22 cellular contexts compared by ENCODE assay signal in the genomic region with DNA sequence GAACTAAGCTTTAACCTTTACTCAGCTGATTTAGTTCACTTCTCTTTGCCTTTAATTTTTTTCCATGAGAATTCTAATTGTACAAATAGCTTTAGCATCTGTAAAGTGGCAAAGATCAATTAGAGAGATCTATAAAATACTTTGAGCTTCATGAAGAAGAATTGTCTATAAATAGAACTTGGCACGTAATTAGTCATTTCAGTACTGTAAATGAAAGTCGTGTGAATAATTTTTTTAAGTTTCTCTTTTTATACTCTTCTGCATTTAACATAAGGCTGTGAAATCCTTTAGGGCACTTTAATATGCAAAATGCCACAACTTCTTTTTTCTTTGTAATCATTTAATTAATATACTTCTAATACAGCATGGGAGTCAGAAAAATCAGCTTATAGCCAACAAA.
"Had no signal": no experiment of that assay in that cellular context is flagged by ENCODE, and none has a peak within 500 bp of the region (broad histone marks: within the 10 kb centered on the region; RNA-seq: fewer than 3 reads in every experiment).

No MANE protein-coding gene starts in this region.

- H3K4me1 Mint-ChIP-seq: naive B cell; nephron; stimulated activated effector memory CD8-positive, alpha-beta T cell treated with anti-CD3 and anti-CD28 coated beads, Interleukin-12 subunit alpha, Interleukin-12 subunit beta, amount 100 ng/mL, for 72 hours had no signal

- H3K27ac ChIP-seq: epithelial cell of prostate, pancreas, right lobe of liver, tibial artery, upper lobe of left lung, uterus had no signal

- H3K27me3 ChIP-seq: pancreas, tibial artery, upper lobe of left lung, uterus had no signal

- H3K36me3 ChIP-seq: pancreas, right lobe of liver, tibial artery, upper lobe of left lung, uterus had no signal

- FAIRE-seq: islet of Langerhans, pancreas had no signal

- H3K27me3 Mint-ChIP-seq: dendritic cell treated with granulocyte-macrophage colony-stimulating factor and Interleukin-4, amounts not matched to agents 40 ng/mL and 50 ng/mL, for 4 days; effector memory CD8-positive, alpha-beta T cell; naive B cell; progenitor cell of endocrine pancreas had no signal

- H3K9me3 ChIP-seq: pancreas, right lobe of liver, tibial artery, upper lobe of left lung, uterus had no signal

- ATAC-seq: effector memory CD8-positive, alpha-beta T cell; pancreas; right lobe of liver; stimulated activated effector memory CD8-positive, alpha-beta T cell treated with anti-CD3 and anti-CD28 coated beads, Interleukin-12 subunit alpha, Interleukin-12 subunit beta, amount 100 ng/mL, for 72 hours; stimulated activated naive CD8-positive, alpha-beta T cell treated with anti-CD3 and anti-CD28 coated beads, Interleukin-15, Interleukin-2, amounts not matched to agents 100 U/mL and 50 U/mL, for 24 hours had no signal

- H3K4me1 ChIP-seq: pancreas, right lobe of liver had no signal

- H3K4me3 ChIP-seq: pancreas, right lobe of liver, tibial artery, upper lobe of left lung, uterus had no signal

- H3K4me3 Mint-ChIP-seq: dendritic cell treated with granulocyte-macrophage colony-stimulating factor and Interleukin-4, amounts not matched to agents 40 ng/mL and 50 ng/mL, for 4 days; effector memory CD8-positive, alpha-beta T cell; naive B cell; nephron; stimulated activated effector memory CD8-positive, alpha-beta T cell treated with anti-CD3 and anti-CD28 coated beads, Interleukin-12 subunit alpha, Interleukin-12 subunit beta, amount 100 ng/mL, for 72 hours had no signal

- H3K27ac Mint-ChIP-seq: dendritic cell treated with granulocyte-macrophage colony-stimulating factor and Interleukin-4, amounts not matched to agents 40 ng/mL and 50 ng/mL, for 4 days; effector memory CD8-positive, alpha-beta T cell; naive B cell; progenitor cell of endocrine pancreas; stimulated activated effector memory CD8-positive, alpha-beta T cell treated with anti-CD3 and anti-CD28 coated beads, Interleukin-12 subunit alpha, Interleukin-12 subunit beta, amount 100 ng/mL, for 72 hours had no signal

- DNase-seq: effector memory CD8-positive, alpha-beta T cell; foreskin melanocyte; head of caudate nucleus; hypothalamus; kidney glomerular epithelial cell; mesendoderm; naive B cell; occipital lobe; pancreas; right lobe of liver; stimulated activated CD4-positive, alpha-beta T cell treated with anti-CD3 and anti-CD28 coated beads, Interleukin-4, amount 100 ng/mL, for 1 hour; stimulated activated CD8-positive, alpha-beta memory T cell treated with anti-CD3 and anti-CD28 coated beads, Interleukin-4, amount 100 ng/mL, for 48 hours; stimulated activated naive CD8-positive, alpha-beta T cell treated with anti-CD3 and anti-CD28 coated beads, Interleukin-15, Interleukin-2, amounts not matched to agents 100 U/mL and 50 U/mL, for 24 hours; tibial artery; upper lobe of left lung; uterus had no signal

- H3K9me3 Mint-ChIP-seq: nephron had no signal
